In genomic region chr7:87876040-87876758, GRCh38 we compare ENCODE assay signal across 8 cellular contexts. TPM values are rescaled to one million over a fixed set of nuclear protein-coding genes. Genes with fewer than 3 reads are reported as not detected.
DNase-seq lines count a peak whose midpoint lies in the region; ATAC-seq and TF ChIP-seq lines count a peak whose summit lies in the region.

A gene with protein sequence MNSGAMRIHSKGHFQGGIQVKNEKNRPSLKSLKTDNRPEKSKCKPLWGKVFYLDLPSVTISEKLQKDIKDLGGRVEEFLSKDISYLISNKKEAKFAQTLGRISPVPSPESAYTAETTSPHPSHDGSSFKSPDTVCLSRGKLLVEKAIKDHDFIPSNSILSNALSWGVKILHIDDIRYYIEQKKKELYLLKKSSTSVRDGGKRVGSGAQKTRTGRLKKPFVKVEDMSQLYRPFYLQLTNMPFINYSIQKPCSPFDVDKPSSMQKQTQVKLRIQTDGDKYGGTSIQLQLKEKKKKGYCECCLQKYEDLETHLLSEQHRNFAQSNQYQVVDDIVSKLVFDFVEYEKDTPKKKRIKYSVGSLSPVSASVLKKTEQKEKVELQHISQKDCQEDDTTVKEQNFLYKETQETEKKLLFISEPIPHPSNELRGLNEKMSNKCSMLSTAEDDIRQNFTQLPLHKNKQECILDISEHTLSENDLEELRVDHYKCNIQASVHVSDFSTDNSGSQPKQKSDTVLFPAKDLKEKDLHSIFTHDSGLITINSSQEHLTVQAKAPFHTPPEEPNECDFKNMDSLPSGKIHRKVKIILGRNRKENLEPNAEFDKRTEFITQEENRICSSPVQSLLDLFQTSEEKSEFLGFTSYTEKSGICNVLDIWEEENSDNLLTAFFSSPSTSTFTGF (plus strand): TSS chr7:87876493. CDS start chr7:87876733, 240 bp downstream.
TSS of gene SLC25A40 (minus strand) at chr7:87876360. CDS start at chr7:87858727, 17,633 bp downstream.

- H3K27me3 ChIP-seq in GM06990 (replicated peaks; ENCODE audit: control insufficient read depth, insufficient read depth, low read length) (no peaks in the 10 kb centered on the region), gastroesophageal sphincter (no peaks in the 10 kb centered on the region), neutrophil (no peaks in the 10 kb centered on the region)

- TF ChIP-seq CTCF in GM06990 (IDR thresholded peaks at IDR 0.05; ENCODE audit: insufficient read depth, low read length, poor library complexity, severe bottlenecking) (no peak), NB4 (IDR thresholded peaks at IDR 0.05; ENCODE audit: low read depth, low read length) (no peak), gastroesophageal sphincter (IDR thresholded peaks at IDR 0.05) (no peak), neutrophil (IDR thresholded peaks at IDR 0.05) (peak; percentile 49), subcutaneous adipose tissue (IDR thresholded peaks at IDR 0.05; ENCODE audit: low read depth) (no peak)

- peaks cover 41% of the 10 kb centered on the region for H3K4me1 Mint-ChIP-seq in activated naive CD4-positive, alpha-beta T cell treated with anti-CD3 and anti-CD28 coated beads for 36 hours (ENCODE audit: low read depth)

- H3K27me3 Mint-ChIP-seq in activated naive CD4-positive, alpha-beta T cell treated with anti-CD3 and anti-CD28 coated beads for 36 hours (ENCODE audit: low read depth) = no peaks in the 10 kb centered on the region

- DNase-seq in GM06990 (ENCODE audit: extremely low read depth, insufficient read length) (peak; percentile 100), NB4 (ENCODE audit: low read depth) (peak; percentile 99), SK-N-DZ (ENCODE audit: low spot score) (peak; percentile 97)
- DNase-seq in activated naive CD4-positive, alpha-beta T cell treated with anti-CD3 and anti-CD28 coated beads for 36 hours = peak; percentile 94

- H3K9me3 ChIP-seq in gastroesophageal sphincter = peaks cover 0 to 1% (median 0%) of the 10 kb centered on the region in 3 donors
- H3K9me3 ChIP-seq in neutrophil = no peaks in the 10 kb centered on the region

- H3K4me3 Mint-ChIP-seq in activated naive CD4-positive, alpha-beta T cell treated with anti-CD3 and anti-CD28 coated beads for 36 hours = peak within 1 kb of the TSS; percentile 91

- no peaks in the 10 kb centered on the region; the same call in none of the 2 replicates for H3K36me3 ChIP-seq in GM06990 (ENCODE audit: control insufficient read depth, insufficient read depth, low read length)
- H3K36me3 ChIP-seq in gastroesophageal sphincter = peaks cover 0 to 6% of the 10 kb centered on the region in 2 donors
- no peaks in the 10 kb centered on the region for H3K36me3 ChIP-seq in neutrophil

- ATAC-seq in HG02571 (IDR thresholded peaks at IDR 0.05; ENCODE audit: unreplicated experiment) (peak; percentile 89), gastroesophageal sphincter (peak; percentile 97)

- H3K9me3 Mint-ChIP-seq in activated naive CD4-positive, alpha-beta T cell treated with anti-CD3 and anti-CD28 coated beads for 36 hours = peaks cover 9% of the 10 kb centered on the region

- peaks cover 50% of the 10 kb centered on the region for H3K36me3 Mint-ChIP-seq in activated naive CD4-positive, alpha-beta T cell treated with anti-CD3 and anti-CD28 coated beads for 36 hours (ENCODE audit: low read depth)

- CTCF ChIA-PET in activated naive CD4-positive, alpha-beta T cell treated with anti-CD3 and anti-CD28 coated beads for 36 hours (lab: Charles Lee) = no interaction called here

- H3K4me3 ChIP-seq in GM06990 (replicated peaks; ENCODE audit: low read depth, low read length) = peak within 1 kb of the TSS; percentile 90
- peak within 1 kb of the TSS; percentile 93 for H3K4me3 ChIP-seq in NB4 (ENCODE audit: low read depth, low read length)
- H3K4me3 ChIP-seq in gastroesophageal sphincter = peak within 1 kb of the TSS; percentile 73 to 80
- H3K4me3 ChIP-seq in neutrophil (ENCODE audit: low read depth in 1 of 2, low read length in 1 of 2) = peak within 1 kb of the TSS; percentile 83 to 85

- H3K27ac ChIP-seq in gastroesophageal sphincter (peak within 1 kb of the TSS; percentile 64 to 95 (median 88)), neutrophil (peak within 1 kb of the TSS; percentile 89)

- H3K4me1 ChIP-seq in gastroesophageal sphincter (peaks cover 0 to 32% (median 0%) of the 10 kb centered on the region in 3 donors), neutrophil (ENCODE audit: control insufficient read depth in 1 of 2, insufficient read depth in 1 of 2, low read depth in 1 of 2, low read length in 1 of 2) (peaks cover 52 to 62% of the 10 kb centered on the region in 2 experiments)

- WGBS in gastroesophageal sphincter (ENCODE audit: low coverage in 1 of 2), 2 donors = 0 to 4% methylated on average over 8 to 10 of the region's 80 CpGs

- intact Hi-C loops in activated naive CD4-positive, alpha-beta T cell treated with anti-CD3 and anti-CD28 coated beads for 36 hours (cut with micrococcal nuclease) = loop anchor here (1.0 to 10.0 kb wide), 11 partner anchors 18 to 941 kb away; partner anchors contain the start of genes ABCB1, ADAM22, CROT and DMTF1

- peak within 1 kb of the TSS; percentile 91 for H3K27ac Mint-ChIP-seq in activated naive CD4-positive, alpha-beta T cell treated with anti-CD3 and anti-CD28 coated beads for 36 hours

- TF ChIP-seq EP300 in gastroesophageal sphincter (IDR thresholded peaks at IDR 0.05) = no peak

- TF ChIP-seq POLR2A in NB4 (IDR thresholded peaks at IDR 0.05; ENCODE audit: extremely low read depth, insufficient read length) (peak; percentile 67), gastroesophageal sphincter (IDR thresholded peaks at IDR 0.05) (peak; percentile 37 to 57)

RNA-seq across cellular contexts. Expression of the first gene that starts in this region (rescaled TPM):
- 45.4 and 51.3 TPM in 2 replicates for polyA plus RNA-seq in SK-N-DZ (2014; cell fraction: cytosol; rRNA removed)
- 67.1 and 71.0 TPM in 2 replicates for polyA plus RNA-seq in SK-N-DZ (2014; cell fraction: nucleus; rRNA removed)
- 10 to 100 TPM; 70.1 to 70.6 TPM for total RNA-seq in activated naive CD4-positive, alpha-beta T cell treated with anti-CD3 and anti-CD28 coated beads for 36 hours
- total RNA-seq in gastroesophageal sphincter (1 to 10 TPM; 3.1 to 7.6 (median 6.7) TPM), subcutaneous adipose tissue (10 to 100 TPM in 3 of 4 donors, 1 to 10 TPM in 1; 7.7 to 17.3 (median 12.7) TPM)

RNA-seq across cellular contexts. Expression of gene SLC25A40, which starts in this region (rescaled TPM):
- polyA plus RNA-seq in SK-N-DZ (2014; cell fraction: cytosol; rRNA removed) = 47.2 and 48.0 TPM in 2 replicates
- polyA plus RNA-seq in SK-N-DZ (2014; cell fraction: nucleus; rRNA removed) = 69.6 and 168 TPM in 2 replicates
- total RNA-seq in activated naive CD4-positive, alpha-beta T cell treated with anti-CD3 and anti-CD28 coated beads for 36 hours = 10 to 100 TPM; 32.7 to 38.3 TPM
- total RNA-seq in gastroesophageal sphincter = 10 to 100 TPM in 2 of 4 donors, 1 to 10 TPM in 2; 7.8 to 14.0 (median 9.5) TPM
- total RNA-seq in subcutaneous adipose tissue = 10 to 100 TPM in 3 of 4 donors, 1 to 10 TPM in 1; 7.2 to 32.1 (median 18.0) TPM

Comparison
In these comparisons a context has a peak if more than half of its experiments do, and no peak if none do; other contexts are left out.
1. Peak in every context shown above with its lines: DNase-seq, ATAC-seq, H3K4me3 ChIP-seq and H3K27ac ChIP-seq.